In genomic region chr3:186788482-186789370, GRCh38 we compare ENCODE assay signal across 8 cellular contexts. TPM values are rescaled to one million over a fixed set of nuclear protein-coding genes. Genes with fewer than 3 reads are reported as not detected.
A peak's percentile ranks its signal among the peaks of the same experiment; 100 is the strongest.
DNase-seq lines count a peak whose midpoint lies in the region; ATAC-seq, FAIRE-seq and TF ChIP-seq lines count a peak whose summit lies in the region.

No MANE protein-coding gene starts in this region.

- POLR2A ChIA-PET in CD4-positive, alpha-beta T cell (lab: Charles Lee): interaction anchor here (1.3 to 1.9 kb wide), 4 partner anchors 10 to 142 kb away, joined by 3 to 11 read pairs (median 7); no protein-coding TSS in a partner anchor

- no peak for DNase-seq in CD4-positive, alpha-beta T cell
- DNase-seq in GM12891 (ENCODE audit: insufficient read length, low spot score) (no peak), glutamatergic neuron (no peak), pancreas (no peak), MV-4-11 (lab: John Stamatoyannopoulos, UW) (no peak)
- DNase-seq in activated effector memory CD4-positive, alpha-beta T cell treated with anti-CD3 and anti-CD28 coated beads, Interleukin-2, amount 50 U/mL, for 16 hours: no peak

- H3K27me3 Mint-ChIP-seq in CD4-positive, alpha-beta T cell: no peaks in the 10 kb centered on the region
- H3K27me3 Mint-ChIP-seq in glutamatergic neuron (ENCODE audit: unreplicated experiment): no peaks in the 10 kb centered on the region

- TF ChIP-seq CTCF in CD4-positive, alpha-beta T cell (IDR thresholded peaks at IDR 0.05): no peak
- TF ChIP-seq CTCF in SU-DHL-6 (IDR thresholded peaks at IDR 0.05; ENCODE audit: insufficient read depth, low read length, poor library complexity, severe bottlenecking): no peak
- TF ChIP-seq CTCF in glutamatergic neuron (IDR thresholded peaks at IDR 0.05; ENCODE audit: partially characterized antibody, unreplicated experiment): no peak
- no peak for TF ChIP-seq CTCF in pancreas (IDR thresholded peaks at IDR 0.05)

- peaks cover 98% of the 10 kb centered on the region for H3F3A ChIP-seq in SU-DHL-6 (ENCODE audit: insufficient read depth)

- ATAC-seq in CD4-positive, alpha-beta T cell (ENCODE audit: poor library complexity): no peak
- ATAC-seq in pancreas (no peak), GM21528 (IDR thresholded peaks at IDR 0.05; ENCODE audit: low FRiP score, unreplicated experiment) (no peak)

- no peak overlapping the region for H3K9ac ChIP-seq in SU-DHL-6 (ENCODE audit: low read length)

- H3K9me3 ChIP-seq in CD4-positive, alpha-beta T cell (ENCODE audit: control insufficient read depth, low read length): no peaks in the 10 kb centered on the region
- H3K9me3 ChIP-seq in SU-DHL-6 (ENCODE audit: insufficient read depth, low read length): no peaks in the 10 kb centered on the region
- H3K9me3 ChIP-seq in pancreas: no peaks in the 10 kb centered on the region

- peaks cover 28 to 30% (median 28%) of the 10 kb centered on the region in 3 donors for H3K4me1 ChIP-seq in pancreas

- peaks cover 44% of the 10 kb centered on the region for H4K20me1 ChIP-seq in SU-DHL-6 (ENCODE audit: low read depth, low read length)

- no peak overlapping the region for H3K27ac ChIP-seq in CD4-positive, alpha-beta T cell (ENCODE audit: low read depth, low read length)
- H3K27ac ChIP-seq in SU-DHL-6 (ENCODE audit: low read depth, low read length): no peak overlapping the region
- H3K27ac ChIP-seq in pancreas: no peak overlapping the region

- peak overlapping the region; percentile 96 for H3K27ac Mint-ChIP-seq in CD4-positive, alpha-beta T cell
- peak overlapping the region; percentile 21 for H3K27ac Mint-ChIP-seq in glutamatergic neuron (ENCODE audit: unreplicated experiment)

- no peaks in the 10 kb centered on the region for H3K27me3 ChIP-seq in CD4-positive, alpha-beta T cell (ENCODE audit: control insufficient read depth, insufficient read depth, low read length)
- H3K27me3 ChIP-seq in SU-DHL-6 (ENCODE audit: low read length) (no peaks in the 10 kb centered on the region), pancreas (no peaks in the 10 kb centered on the region)

- 45 to 47% methylated on average over 13 of the region's 13 CpGs for WGBS in pancreas, 2 donors

- TF ChIP-seq POLR2A in GM12891 (IDR thresholded peaks at IDR 0.05; ENCODE audit: low read depth, low read length): peak; percentile 27

- CTCF ChIA-PET in CD4-positive, alpha-beta T cell (lab: Charles Lee): no interaction called here

- no peak for FAIRE-seq in GM12891 (lab: Jason Lieb, UNC)
- no peak for FAIRE-seq in pancreas (lab: Jason Lieb, UNC)

- no peaks in the 10 kb centered on the region for H3K9me3 Mint-ChIP-seq in CD4-positive, alpha-beta T cell
- peaks cover 11% of the 10 kb centered on the region for H3K9me3 Mint-ChIP-seq in glutamatergic neuron (ENCODE audit: unreplicated experiment)

- peak overlapping the region; percentile 95 for H3K4me3 Mint-ChIP-seq in CD4-positive, alpha-beta T cell
- H3K4me3 Mint-ChIP-seq in glutamatergic neuron (ENCODE audit: unreplicated experiment): no peak overlapping the region

- peaks cover 37% of the 10 kb centered on the region for H3K79me2 ChIP-seq in SU-DHL-6 (ENCODE audit: insufficient read depth, low read length)

- peak overlapping the region; percentile 1 for H3K4me2 ChIP-seq in SU-DHL-6 (ENCODE audit: low read depth, low read length, poor library complexity, severe bottlenecking)

- H3K4me3 ChIP-seq in SU-DHL-6 (ENCODE audit: insufficient read depth, low read length, poor library complexity, severe bottlenecking) (no peak overlapping the region), pancreas (no peak overlapping the region)

- H3K36me3 Mint-ChIP-seq in CD4-positive, alpha-beta T cell (ENCODE audit: low read depth): peaks cover 100% of the 10 kb centered on the region
- peaks cover 4% of the 10 kb centered on the region for H3K36me3 Mint-ChIP-seq in glutamatergic neuron (ENCODE audit: unreplicated experiment)

- H3K4me1 Mint-ChIP-seq in CD4-positive, alpha-beta T cell (ENCODE audit: low read depth): peaks cover 67% of the 10 kb centered on the region
- H3K4me1 Mint-ChIP-seq in glutamatergic neuron (ENCODE audit: low read depth, unreplicated experiment): peaks cover 13% of the 10 kb centered on the region

- intact Hi-C loops in CD4-positive, alpha-beta T cell (cut with DNase I, micrococcal nuclease): loop anchor here in 1 of 2 experiments (5.0 kb wide), 1 partner anchor 851 kb away; the partner anchor contains the start of gene TRA2B
- intact Hi-C loops in pancreas (cut with DNase I): no loop called here

- H2AFZ ChIP-seq in SU-DHL-6 (ENCODE audit: low read depth, low read length, severe bottlenecking): no peak overlapping the region

- H3K9me2 ChIP-seq in SU-DHL-6 (replicated peaks; ENCODE audit: insufficient read depth, low read length): no peaks in the 10 kb centered on the region

- H3K36me3 ChIP-seq in SU-DHL-6 (ENCODE audit: low read length) (peaks cover 81% of the 10 kb centered on the region), pancreas (peaks cover 9 to 56% (median 37%) of the 10 kb centered on the region in 3 donors)

TF ChIP-seq in GM12891, 5 proteins besides CTCF, POLR2A, EP300 and RAD21:
- TF ChIP-seq POLR2AphosphoS5 (IDR thresholded peaks at IDR 0.05; ENCODE audit: low read depth, low read length) (peak; percentile 17), PAX5 (IDR thresholded peaks at IDR 0.05; ENCODE audit: insufficient read depth, low read length, severe bottlenecking) (no peak), SPI1 (IDR thresholded peaks at IDR 0.05; ENCODE audit: low read depth, low read length) (no peak), POU2F2 (IDR thresholded peaks at IDR 0.05; ENCODE audit: low read depth, low read length) (no peak)

RNA-seq across cellular contexts. Expression of gene EIF4A2, which starts 5.3 kb away (rescaled TPM):
- 1,000 to 10,000 TPM; 1,039 to 1,046 TPM for total RNA-seq in CD4-positive, alpha-beta T cell
- 374 TPM for polyA plus RNA-seq in GM12891 (2012; ENCODE audit: low read depth, missing spikeins)
- total RNA-seq in glutamatergic neuron (ENCODE audit: unreplicated experiment) (441 TPM), pancreas (100 to 1,000 TPM; 209 to 308 (median 242) TPM)
- 100 to 1,000 TPM; 276 to 402 TPM for polyA plus RNA-seq in pancreas

RNA-seq across cellular contexts. Expression of gene RFC4, which starts 17.6 kb away (rescaled TPM):
- total RNA-seq in CD4-positive, alpha-beta T cell: 10 to 100 TPM in 1 of 2 experiments, 1 to 10 TPM in 1; 8.6 to 12.6 TPM
- 61.8 TPM for polyA plus RNA-seq in GM12891 (2012; ENCODE audit: low read depth, missing spikeins)
- total RNA-seq in glutamatergic neuron (ENCODE audit: unreplicated experiment) (36.3 TPM), pancreas (10 to 100 TPM in 1 of 6 donors, 1 to 10 TPM in 5; 5.1 to 11.5 (median 8.0) TPM)
- polyA plus RNA-seq in pancreas: 10 to 100 TPM in 1 of 2 donors, 1 to 10 TPM in 1; 7.0 to 10.9 TPM

RNA-seq across cellular contexts. Expression of gene ADIPOQ, which starts 53.8 kb away (rescaled TPM):
- total RNA-seq in CD4-positive, alpha-beta T cell: not detected
- polyA plus RNA-seq in GM12891 (2012; ENCODE audit: low read depth, missing spikeins): not detected
- total RNA-seq in glutamatergic neuron (ENCODE audit: unreplicated experiment): 0.15 TPM
- total RNA-seq in pancreas: 10 to 100 TPM in 1 of 6 donors, 1 to 10 TPM in 2, under 1 TPM in 3; 0.03 to 15.1 (median 0.72) TPM
- polyA plus RNA-seq in pancreas: 1 to 10 TPM in 1 of 2 donors, under 1 TPM in 1; 0.28 to 3.8 TPM
